Comparison of ENCODE assay signal across 9 cellular contexts in genomic region chr11:110093407-110094297, GRCh38. TPM values are rescaled to one million over a fixed set of nuclear protein-coding genes. Genes with fewer than 3 reads are reported as not detected.
DNase-seq lines count a peak whose midpoint lies in the region; ATAC-seq, FAIRE-seq and TF ChIP-seq lines count a peak whose summit lies in the region.
"Had no signal": no experiment of that assay in that cellular context is flagged by ENCODE, and none has a peak within 500 bp of the region (broad histone marks: within the 10 kb centered on the region; RNA-seq: fewer than 3 reads in every experiment).

No MANE protein-coding gene starts in this region.

- no peaks in the 10 kb centered on the region for H3K9me3 ChIP-seq in keratinocyte (ENCODE audit: control insufficient read depth, low read depth, low read length)
- H3K9me3 ChIP-seq in skeletal muscle satellite cell (replicated peaks; ENCODE audit: low read length) = no peaks in the 10 kb centered on the region

- DNase-seq in DMS79 (lab: John Stamatoyannopoulos, UW) = peak; percentile 59
- DNase-seq in RKO (ENCODE audit: low spot score) = peak; percentile 59
- DNase-seq in central memory CD8-positive, alpha-beta T cell (ENCODE audit: low spot score in 2 of 2) = no peak
- no peak for DNase-seq in keratinocyte (ENCODE audit: low read depth, low spot score)

- peaks cover 46% of the 10 kb centered on the region for H3K79me2 ChIP-seq in keratinocyte (ENCODE audit: control insufficient read depth, insufficient read depth, low read length)

- H3K27me3 ChIP-seq in keratinocyte (ENCODE audit: control insufficient read depth, extremely low read depth, insufficient read depth, low read length) = no peaks in the 10 kb centered on the region
- H3K27me3 ChIP-seq in skeletal muscle satellite cell (ENCODE audit: control insufficient read depth, insufficient read depth, low read length) = no peaks in the 10 kb centered on the region

- peaks cover 2% of the 10 kb centered on the region for H3K36me3 Mint-ChIP-seq in central memory CD8-positive, alpha-beta T cell (ENCODE audit: insufficient read depth)

- H3K4me2 ChIP-seq in keratinocyte (ENCODE audit: control insufficient read depth, extremely low read depth, insufficient read depth, low read depth, low read length) = peak overlapping the region; percentile 80
- peak overlapping the region; percentile 78 for H3K4me2 ChIP-seq in skeletal muscle satellite cell (ENCODE audit: low read length)

- no peaks in the 10 kb centered on the region for H4K20me1 ChIP-seq in keratinocyte (ENCODE audit: control insufficient read depth, extremely low read depth, insufficient read depth, low read length)

- dilution Hi-C loops in keratinocyte (cut with MboI; ENCODE audit: extremely low pct_ligation_motif_present, low sequenced_read_pairs) = no loop called here

- H3K27ac Mint-ChIP-seq in central memory CD8-positive, alpha-beta T cell (ENCODE audit: low read depth) = no peak overlapping the region

- H3K27me3 Mint-ChIP-seq in central memory CD8-positive, alpha-beta T cell = peaks cover 41% of the 10 kb centered on the region

- H3K4me1 Mint-ChIP-seq in central memory CD8-positive, alpha-beta T cell = peaks cover 5% of the 10 kb centered on the region

- ATAC-seq in GM19397 (IDR thresholded peaks at IDR 0.05; ENCODE audit: unreplicated experiment) (peak; percentile 28), HG03460 (IDR thresholded peaks at IDR 0.05; ENCODE audit: unreplicated experiment) (peak; percentile 23), GM18517 (IDR thresholded peaks at IDR 0.05; ENCODE audit: unreplicated experiment) (no peak)
- peak; percentile 7 for ATAC-seq in central memory CD8-positive, alpha-beta T cell (replicated peaks; ENCODE audit: extremely low read depth, poor library complexity, severe bottlenecking)

- no peaks in the 10 kb centered on the region for H3K36me3 ChIP-seq in keratinocyte (ENCODE audit: control insufficient read depth in 2 of 2, extremely low read depth in 1 of 2, insufficient read depth in 2 of 2, low read length in 2 of 2)
- peaks cover 15% of the 10 kb centered on the region for H3K36me3 ChIP-seq in skeletal muscle satellite cell (ENCODE audit: insufficient read depth, low read length)

- peak overlapping the region; percentile 67 for H3K4me3 Mint-ChIP-seq in central memory CD8-positive, alpha-beta T cell

- H3K9me1 ChIP-seq in keratinocyte (ENCODE audit: control insufficient read depth, extremely low read depth, insufficient read depth, low read length) = no peaks in the 10 kb centered on the region

- FAIRE-seq in keratinocyte (lab: Jason Lieb, UNC) = no peak
- FAIRE-seq: colon had no signal

- H2AFZ ChIP-seq in keratinocyte (ENCODE audit: control insufficient read depth, low read length) = peak overlapping the region; percentile 54

- no peaks in the 10 kb centered on the region for H3K9me3 Mint-ChIP-seq in central memory CD8-positive, alpha-beta T cell

- no peak for TF ChIP-seq CTCF in keratinocyte (optimal IDR thresholded peaks at IDR 0.05 in 1 of 3, IDR thresholded peaks at IDR 0.05 in 1 of 3, conservative IDR thresholded peaks at IDR 0.05 in 1 of 3; ENCODE audit: extremely low read depth in 1 of 3, insufficient read depth in 2 of 3, low read length in 3 of 3)

- H3K4me3 ChIP-seq in keratinocyte (ENCODE audit: control insufficient read depth in 2 of 3, extremely low read depth in 1 of 3, insufficient read depth in 2 of 3, low read depth in 1 of 3, low read length in 3 of 3) = peak overlapping the region; percentile 77 to 80 (median 77)
- H3K4me3 ChIP-seq in skeletal muscle satellite cell (ENCODE audit: low read length) = peak overlapping the region; percentile 81

- peaks cover 29% of the 10 kb centered on the region for H3K4me1 ChIP-seq in keratinocyte (ENCODE audit: control insufficient read depth, extremely low read depth, insufficient read depth, low read length)
- peaks cover 41% of the 10 kb centered on the region for H3K4me1 ChIP-seq in skeletal muscle satellite cell (ENCODE audit: control insufficient read depth, insufficient read depth, low read length)

- H3K9ac ChIP-seq in keratinocyte (ENCODE audit: control insufficient read depth, extremely low read depth, insufficient read depth, low read length) (peak overlapping the region; percentile 94), skeletal muscle satellite cell (ENCODE audit: low read depth, low read length) (peak overlapping the region; percentile 98)

- H3K27ac ChIP-seq in keratinocyte (ENCODE audit: control insufficient read depth, insufficient read depth, low read length) = peak overlapping the region; percentile 79

RNA-seq across cellular contexts. Expression of gene ZC3H12C, which starts 0.5 kb away (rescaled TPM):
- polyA plus RNA-seq in keratinocyte = 11.1 to 14.0 TPM (median 13.9 TPM) in 3 replicates
- 2.5 TPM for polyA plus RNA-seq in keratinocyte (2011; ENCODE audit: low read depth)
- 4.6 and 6.9 TPM in 2 replicates for polyA plus RNA-seq in keratinocyte (2011; cell fraction: cytosol; rRNA removed)
- polyA plus RNA-seq in keratinocyte (2011; cell fraction: nucleus; rRNA removed) = 24.8 and 26.0 TPM in 2 replicates
- polyA plus RNA-seq in keratinocyte (2012; ENCODE audit: low replicate concordance) = 3.4 and 5.8 TPM in 2 replicates
- 15.1 to 29.5 TPM (median 27.5 TPM) in 3 replicates for polyA minus RNA-seq in keratinocyte
- polyA minus RNA-seq in keratinocyte (2011; cell fraction: cytosol; rRNA and poly(A)+ RNA removed) = 7.3 TPM
- polyA minus RNA-seq in keratinocyte (2011; cell fraction: nucleus; rRNA and poly(A)+ RNA removed) = 26.7 and 60.2 TPM in 2 replicates
- total RNA-seq in skeletal muscle satellite cell (2012; rRNA removed) = 17.9 and 18.0 TPM in 2 replicates

Comparison
In these comparisons a context has a peak if more than half of its experiments do, and no peak if none do; other contexts are left out.
1. DNase-seq: peak in DMS79 (single experiment) and RKO (single experiment); none in central memory CD8-positive, alpha-beta T cell (0 of 2) and keratinocyte (single experiment).